Comparison of ENCODE assay signal across 1 cellular context in the genomic region with DNA sequence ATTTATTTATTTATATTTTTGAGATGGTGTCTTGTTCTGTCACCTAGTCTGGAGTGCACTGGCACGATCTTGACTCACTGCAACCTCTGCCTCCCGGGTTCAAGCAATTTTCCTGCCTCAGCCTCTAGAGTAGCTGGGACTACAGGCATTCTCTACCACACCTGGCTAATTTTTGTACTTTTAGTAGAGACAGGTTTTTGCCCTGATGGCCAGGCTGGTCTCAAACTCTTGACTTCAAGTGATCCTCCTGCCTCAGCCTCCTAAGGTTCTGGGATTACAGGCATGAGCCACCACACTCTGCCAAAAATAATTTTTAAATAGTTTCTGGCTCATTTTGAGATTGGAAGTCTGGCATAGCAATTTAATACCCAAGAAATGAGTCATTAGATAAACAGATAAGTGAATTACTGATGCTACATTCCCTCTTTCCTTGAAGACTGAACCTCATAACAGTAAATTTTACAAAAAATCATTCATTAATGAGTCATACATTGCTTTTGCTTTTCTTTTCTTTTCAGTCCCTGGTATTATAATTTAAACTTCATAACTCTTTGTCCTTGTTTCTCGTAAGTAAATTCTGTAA.
TF ChIP-seq lines count a peak whose summit lies in the region.

No MANE protein-coding gene starts in this region.

TF ChIP-seq in SK-N-SH, 30 proteins besides CTCF, POLR2A, EP300 and RAD21 (continued from another document):
- TF ChIP-seq, protein P1, sequence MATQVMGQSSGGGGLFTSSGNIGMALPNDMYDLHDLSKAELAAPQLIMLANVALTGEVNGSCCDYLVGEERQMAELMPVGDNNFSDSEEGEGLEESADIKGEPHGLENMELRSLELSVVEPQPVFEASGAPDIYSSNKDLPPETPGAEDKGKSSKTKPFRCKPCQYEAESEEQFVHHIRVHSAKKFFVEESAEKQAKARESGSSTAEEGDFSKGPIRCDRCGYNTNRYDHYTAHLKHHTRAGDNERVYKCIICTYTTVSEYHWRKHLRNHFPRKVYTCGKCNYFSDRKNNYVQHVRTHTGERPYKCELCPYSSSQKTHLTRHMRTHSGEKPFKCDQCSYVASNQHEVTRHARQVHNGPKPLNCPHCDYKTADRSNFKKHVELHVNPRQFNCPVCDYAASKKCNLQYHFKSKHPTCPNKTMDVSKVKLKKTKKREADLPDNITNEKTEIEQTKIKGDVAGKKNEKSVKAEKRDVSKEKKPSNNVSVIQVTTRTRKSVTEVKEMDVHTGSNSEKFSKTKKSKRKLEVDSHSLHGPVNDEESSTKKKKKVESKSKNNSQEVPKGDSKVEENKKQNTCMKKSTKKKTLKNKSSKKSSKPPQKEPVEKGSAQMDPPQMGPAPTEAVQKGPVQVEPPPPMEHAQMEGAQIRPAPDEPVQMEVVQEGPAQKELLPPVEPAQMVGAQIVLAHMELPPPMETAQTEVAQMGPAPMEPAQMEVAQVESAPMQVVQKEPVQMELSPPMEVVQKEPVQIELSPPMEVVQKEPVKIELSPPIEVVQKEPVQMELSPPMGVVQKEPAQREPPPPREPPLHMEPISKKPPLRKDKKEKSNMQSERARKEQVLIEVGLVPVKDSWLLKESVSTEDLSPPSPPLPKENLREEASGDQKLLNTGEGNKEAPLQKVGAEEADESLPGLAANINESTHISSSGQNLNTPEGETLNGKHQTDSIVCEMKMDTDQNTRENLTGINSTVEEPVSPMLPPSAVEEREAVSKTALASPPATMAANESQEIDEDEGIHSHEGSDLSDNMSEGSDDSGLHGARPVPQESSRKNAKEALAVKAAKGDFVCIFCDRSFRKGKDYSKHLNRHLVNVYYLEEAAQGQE (IDR thresholded peaks at IDR 0.05; ENCODE audit: low read depth, low read length), result no peak
- TF ChIP-seq, protein P2, sequence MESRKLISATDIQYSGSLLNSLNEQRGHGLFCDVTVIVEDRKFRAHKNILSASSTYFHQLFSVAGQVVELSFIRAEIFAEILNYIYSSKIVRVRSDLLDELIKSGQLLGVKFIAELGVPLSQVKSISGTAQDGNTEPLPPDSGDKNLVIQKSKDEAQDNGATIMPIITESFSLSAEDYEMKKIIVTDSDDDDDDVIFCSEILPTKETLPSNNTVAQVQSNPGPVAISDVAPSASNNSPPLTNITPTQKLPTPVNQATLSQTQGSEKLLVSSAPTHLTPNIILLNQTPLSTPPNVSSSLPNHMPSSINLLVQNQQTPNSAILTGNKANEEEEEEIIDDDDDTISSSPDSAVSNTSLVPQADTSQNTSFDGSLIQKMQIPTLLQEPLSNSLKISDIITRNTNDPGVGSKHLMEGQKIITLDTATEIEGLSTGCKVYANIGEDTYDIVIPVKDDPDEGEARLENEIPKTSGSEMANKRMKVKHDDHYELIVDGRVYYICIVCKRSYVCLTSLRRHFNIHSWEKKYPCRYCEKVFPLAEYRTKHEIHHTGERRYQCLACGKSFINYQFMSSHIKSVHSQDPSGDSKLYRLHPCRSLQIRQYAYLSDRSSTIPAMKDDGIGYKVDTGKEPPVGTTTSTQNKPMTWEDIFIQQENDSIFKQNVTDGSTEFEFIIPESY (IDR thresholded peaks at IDR 0.05; ENCODE audit: borderline replicate concordance, low read depth), result no peak
- TF ChIP-seq, protein P3, sequence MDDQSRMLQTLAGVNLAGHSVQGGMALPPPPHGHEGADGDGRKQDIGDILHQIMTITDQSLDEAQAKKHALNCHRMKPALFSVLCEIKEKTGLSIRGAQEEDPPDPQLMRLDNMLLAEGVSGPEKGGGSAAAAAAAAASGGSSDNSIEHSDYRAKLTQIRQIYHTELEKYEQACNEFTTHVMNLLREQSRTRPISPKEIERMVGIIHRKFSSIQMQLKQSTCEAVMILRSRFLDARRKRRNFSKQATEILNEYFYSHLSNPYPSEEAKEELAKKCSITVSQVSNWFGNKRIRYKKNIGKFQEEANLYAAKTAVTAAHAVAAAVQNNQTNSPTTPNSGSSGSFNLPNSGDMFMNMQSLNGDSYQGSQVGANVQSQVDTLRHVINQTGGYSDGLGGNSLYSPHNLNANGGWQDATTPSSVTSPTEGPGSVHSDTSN (IDR thresholded peaks at IDR 0.05), result peak; percentile 74
- TF ChIP-seq EZH2phosphoT487 (IDR thresholded peaks at IDR 0.05; ENCODE audit: borderline replicate concordance, low read depth), result no peak
- TF ChIP-seq GABPA (IDR thresholded peaks at IDR 0.05; ENCODE audit: low read depth), result no peak
- TF ChIP-seq GATA2 (CRISPR knock-in tag; IDR thresholded peaks at IDR 0.05), result no peak
- TF ChIP-seq, protein P4, sequence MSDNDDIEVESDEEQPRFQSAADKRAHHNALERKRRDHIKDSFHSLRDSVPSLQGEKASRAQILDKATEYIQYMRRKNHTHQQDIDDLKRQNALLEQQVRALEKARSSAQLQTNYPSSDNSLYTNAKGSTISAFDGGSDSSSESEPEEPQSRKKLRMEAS (IDR thresholded peaks at IDR 0.05; ENCODE audit: low read depth), result peak; percentile 33; the same call in 1 of the 2 replicates
- TF ChIP-seq RCOR1 (IDR thresholded peaks at IDR 0.05; ENCODE audit: low read length), result no peak
- no peak for TF ChIP-seq SMC3 (IDR thresholded peaks at IDR 0.05; ENCODE audit: low read depth, low read length)
- peak; percentile 97 for TF ChIP-seq JUND (IDR thresholded peaks at IDR 0.05)
- peak; percentile 87 for TF ChIP-seq TCF12 (IDR thresholded peaks at IDR 0.05)
- peak; percentile 74; the same call in 1 of the 2 replicates for TF ChIP-seq FOXM1 (IDR thresholded peaks at IDR 0.05; ENCODE audit: low read depth)
